Comparison of ENCODE assay signal across 2 cellular contexts in genomic region chr14:61238611-61239010, GRCh38.
TF ChIP-seq lines count a peak whose summit lies in the region.

No MANE protein-coding gene starts in this region.

TF ChIP-seq in GM23338, 12 proteins besides CTCF, POLR2A, EP300 and RAD21:
- TF ChIP-seq CREB1 (CRISPR knock-in tag; IDR thresholded peaks at IDR 0.05; ENCODE audit: low read depth) (no peak), ZNF331 (CRISPR knock-in tag; IDR thresholded peaks at IDR 0.05; ENCODE audit: low read depth) (no peak), ZNF462 (CRISPR knock-in tag; IDR thresholded peaks at IDR 0.05) (no peak), ETS1 (IDR thresholded peaks at IDR 0.05) (no peak), EZH2phosphoT487 (IDR thresholded peaks at IDR 0.05; ENCODE audit: unreplicated experiment) (no peak), REST (IDR thresholded peaks at IDR 0.05; ENCODE audit: unreplicated experiment) (no peak), POLR2AphosphoS5 (IDR thresholded peaks at IDR 0.05; ENCODE audit: low read depth) (no peak)

TF ChIP-seq in H1, 55 proteins besides CTCF, POLR2A, EP300 and RAD21:
- TF ChIP-seq BCL11A (IDR thresholded peaks at IDR 0.05; ENCODE audit: low read depth in 2 of 2, low read length in 2 of 2) (no peak), SIN3A (conservative IDR thresholded peaks at IDR 0.05 in 1 of 2, IDR thresholded peaks at IDR 0.05 in 1 of 2; ENCODE audit: low read depth in 1 of 2, low read length in 2 of 2) (no peak), HDAC2 (IDR thresholded peaks at IDR 0.05; ENCODE audit: borderline replicate concordance in 1 of 2, low read depth in 2 of 2, low read length in 2 of 2) (no peak), FOSL1 (IDR thresholded peaks at IDR 0.05; ENCODE audit: insufficient read depth, low read depth, low read length) (no peak), ATF2 (IDR thresholded peaks at IDR 0.05; ENCODE audit: low read length) (no peak), PHF8 (conservative IDR thresholded peaks at IDR 0.05; ENCODE audit: low read depth, low read length) (no peak), CBX8 (IDR thresholded peaks at IDR 0.05; ENCODE audit: borderline replicate concordance, low read depth, low read length) (no peak), GTF2F1 (IDR thresholded peaks at IDR 0.05; ENCODE audit: borderline replicate concordance, low read depth, low read length) (no peak), TAF7 (optimal IDR thresholded peaks at IDR 0.05; ENCODE audit: borderline replicate concordance, low read depth, low read length) (peak; percentile 28), POU5F1 (IDR thresholded peaks at IDR 0.05; ENCODE audit: low read depth, low read length) (no peak), SIX5 (IDR thresholded peaks at IDR 0.05; ENCODE audit: low read depth, low read length) (no peak), ASH2L (IDR thresholded peaks at IDR 0.05; ENCODE audit: low read length) (peak; percentile 25), YY1 (IDR thresholded peaks at IDR 0.05; ENCODE audit: low read depth, low read length) (no peak), CTBP2 (IDR thresholded peaks at IDR 0.05; ENCODE audit: borderline replicate concordance, insufficient read depth, insufficient read length, low read length) (no peak), ATF3 (IDR thresholded peaks at IDR 0.05; ENCODE audit: insufficient read depth, low read depth, low read length) (no peak), GABPA (IDR thresholded peaks at IDR 0.05; ENCODE audit: borderline replicate concordance, insufficient read depth, low read length) (no peak), MAFK (IDR thresholded peaks at IDR 0.05; ENCODE audit: low read depth, low read length) (no peak)
TF ChIP-seq in H1: peak in this region for 2.
